10 cellular contexts compared by ENCODE assay signal in the genomic region with DNA sequence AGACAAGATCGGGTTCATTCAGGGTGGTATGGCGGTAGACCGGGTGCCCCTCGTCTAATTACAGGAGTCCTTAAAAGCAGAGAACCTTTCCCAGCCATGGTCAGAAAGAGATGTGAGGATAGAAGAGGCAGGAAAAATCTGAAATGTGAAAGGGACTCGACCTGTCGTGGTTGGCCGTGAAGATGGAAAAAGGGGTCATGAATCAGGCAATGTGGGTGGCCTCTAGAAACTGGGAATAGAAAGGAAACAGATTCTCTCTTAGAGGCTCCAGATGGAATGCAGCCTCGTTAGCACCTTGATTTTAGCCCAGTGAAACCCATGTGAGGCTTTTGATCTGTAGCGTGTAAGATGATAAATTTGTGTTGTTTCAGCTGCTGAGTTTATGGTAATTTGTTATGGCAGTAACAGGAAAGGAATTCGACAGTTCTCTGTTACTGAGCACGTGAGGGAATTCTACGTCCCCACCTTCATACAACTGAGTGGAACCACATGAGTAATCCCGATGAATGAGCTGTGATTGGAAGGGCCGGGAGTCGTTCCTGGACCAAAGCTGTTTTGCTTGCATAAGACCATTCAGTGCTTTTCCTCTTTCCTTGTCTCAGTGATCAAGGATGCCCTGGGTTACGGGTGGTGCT.
A peak's percentile ranks its signal among the peaks of the same experiment; 100 is the strongest.
DNase-seq lines count a peak whose midpoint lies in the region; TF ChIP-seq lines count a peak whose summit lies in the region.
"Had no signal": no experiment of that assay in that cellular context is flagged by ENCODE, and none has a peak within 500 bp of the region (broad histone marks: within the 10 kb centered on the region; RNA-seq: fewer than 3 reads in every experiment).

No MANE protein-coding gene starts in this region.

- H3K27ac ChIP-seq in HUES6 (ENCODE audit: low read depth, low read length) (no peak overlapping the region; the same call in 1 of the 2 replicates), brain microvascular endothelial cell (no peak overlapping the region)

- TF ChIP-seq CTCF in brain microvascular endothelial cell (IDR thresholded peaks at IDR 0.05; ENCODE audit: low read depth, low read length, missing control alignments): no peak

- H3K4me3 ChIP-seq in HUES6 (ENCODE audit: low read depth, low read length) (no peak overlapping the region), brain microvascular endothelial cell (ENCODE audit: low read depth, low read length) (no peak overlapping the region)
- H3K4me3 ChIP-seq: dorsolateral prefrontal cortex had no signal

- H3K9me3 ChIP-seq in HUES6 (ENCODE audit: control insufficient read depth, insufficient read depth, low read depth, low read length): no peaks in the 10 kb centered on the region

- DNase-seq in AG08395 (ENCODE audit: low spot score) (peak; percentile 93), brain microvascular endothelial cell (peak; percentile 74), kidney tubule cell (ENCODE audit: low spot score) (peak; percentile 86), 8988T (no peak), NOMO-1 treated with DMSO at 0.1 percent for 48 hours (lab: John Stamatoyannopoulos, UW; ENCODE audit: unreplicated experiment) (no peak), MV-4-11 (lab: John Stamatoyannopoulos, UW) (no peak), GOT3 (lab: John Stamatoyannopoulos, UW) (no peak)
- DNase-seq: CD4-positive, CD25-positive, alpha-beta regulatory T cell had no signal

- in situ Hi-C loops in brain microvascular endothelial cell (cut with HindIII; ENCODE audit: low pct_ligation_motif_present, low sequenced_read_pairs): no loop called here

- no peaks in the 10 kb centered on the region for H3K36me3 ChIP-seq in HUES6 (ENCODE audit: control insufficient read depth, insufficient read depth, low read length)
- H3K36me3 ChIP-seq in brain microvascular endothelial cell (replicated peaks): no peaks in the 10 kb centered on the region

- peak overlapping the region; percentile 3 for H3K9ac ChIP-seq in HUES6 (ENCODE audit: low read length)

- H3K4me1 ChIP-seq in HUES6 (ENCODE audit: control insufficient read depth, insufficient read depth, low read length): peaks cover 13% of the 10 kb centered on the region

- H3K27me3 ChIP-seq in HUES6 (ENCODE audit: control insufficient read depth, insufficient read depth, low read length) (no peaks in the 10 kb centered on the region), brain microvascular endothelial cell (replicated peaks) (no peaks in the 10 kb centered on the region)
- H3K27me3 ChIP-seq: dorsolateral prefrontal cortex had no signal

Comparison
In these comparisons a context has a peak if more than half of its experiments do, and no peak if none do; other contexts are left out.
1. DNase-seq: peak in AG08395 (single experiment), brain microvascular endothelial cell (single experiment) and kidney tubule cell (single experiment); none in 8988T (single experiment), NOMO-1 treated with DMSO at 0.1 percent for 48 hours (single experiment), MV-4-11 (single experiment) and GOT3 (single experiment).